20 cellular contexts compared by ENCODE assay signal in genomic region chr11:98625526-98625925, GRCh38.
DNase-seq lines count a peak whose midpoint lies in the region; ATAC-seq and TF ChIP-seq lines count a peak whose summit lies in the region.
"Had no signal": no experiment of that assay in that cellular context is flagged by ENCODE, and none has a peak within 500 bp of the region (broad histone marks: within the 10 kb centered on the region; RNA-seq: fewer than 3 reads in every experiment).

No MANE protein-coding gene starts in this region.

- H3K4me3 Mint-ChIP-seq in neural progenitor cell = no peak overlapping the region
- H3K4me3 Mint-ChIP-seq: B cell; CD4-positive, CD25-positive, alpha-beta regulatory T cell; CD8-positive, alpha-beta T cell had no signal

- H3K9me3 Mint-ChIP-seq in neural progenitor cell = peaks cover 9% of the 10 kb centered on the region

- H3K4me3 ChIP-seq in neural progenitor cell = no peak overlapping the region
- H3K4me3 ChIP-seq: A549, BLaER1, GM23248 had no signal

- no peak for TF ChIP-seq POLR2A in GM18505 (IDR thresholded peaks at IDR 0.05; ENCODE audit: borderline replicate concordance, extremely low read depth, insufficient read depth, insufficient read length)

- no peak overlapping the region for H3K9ac ChIP-seq in neural progenitor cell
- H3K9ac ChIP-seq: BLaER1, GM23248 had no signal

- no peaks in the 10 kb centered on the region for H3K36me3 Mint-ChIP-seq in neural progenitor cell
- H3K36me3 Mint-ChIP-seq: CD4-positive, CD25-positive, alpha-beta regulatory T cell; CD8-positive, alpha-beta T cell had no signal

- no peak for TF ChIP-seq CTCF in neural progenitor cell (IDR thresholded peaks at IDR 0.05)

- H4K20me1 ChIP-seq in neural progenitor cell (ENCODE audit: low read depth) = no peaks in the 10 kb centered on the region
- H4K20me1 ChIP-seq: BLaER1 had no signal

- H3K27ac Mint-ChIP-seq in neural progenitor cell = no peak overlapping the region
- H3K27ac Mint-ChIP-seq: B cell; CD4-positive, CD25-positive, alpha-beta regulatory T cell; CD8-positive, alpha-beta T cell had no signal

- no peaks in the 10 kb centered on the region for H3K79me2 ChIP-seq in neural progenitor cell (ENCODE audit: low read depth)

- peaks cover 14% of the 10 kb centered on the region for H3F3A ChIP-seq in neural progenitor cell (ENCODE audit: low read depth)

- H2AFZ ChIP-seq in neural progenitor cell (replicated peaks) = no peak overlapping the region
- H2AFZ ChIP-seq: GM23248 had no signal

- H3K27me3 ChIP-seq in neural progenitor cell = no peaks in the 10 kb centered on the region
- H3K27me3 ChIP-seq: BLaER1 had no signal

- ATAC-seq in GM18505 (IDR thresholded peaks at IDR 0.05; ENCODE audit: unreplicated experiment) = no peak
- ATAC-seq: A549; CD8-positive, alpha-beta T cell had no signal

- H3K4me2 ChIP-seq in neural progenitor cell = peak overlapping the region; percentile 27
- H3K4me2 ChIP-seq: A549, BLaER1 had no signal

- H3K27me3 Mint-ChIP-seq in neural progenitor cell (ENCODE audit: insufficient read depth, low read depth) = peaks cover 3% of the 10 kb centered on the region
- H3K27me3 Mint-ChIP-seq: B cell; CD4-positive, CD25-positive, alpha-beta regulatory T cell had no signal

- no peaks in the 10 kb centered on the region for H3K9me3 ChIP-seq in neural progenitor cell (ENCODE audit: low read depth)
- H3K9me3 ChIP-seq: A549, Caco-2 had no signal

- DNase-seq in DMS 273 (lab: John Stamatoyannopoulos, UW; ENCODE audit: unreplicated experiment) (peak; percentile 32), ELF-1 (ENCODE audit: low read depth, low spot score) (peak; percentile 36), NCI-H69 (lab: John Stamatoyannopoulos, UW) (peak; percentile 90), neural progenitor cell (ENCODE audit: low spot score) (peak; percentile 54), ACHN (no peak), NCI-H524 (lab: John Stamatoyannopoulos, UW) (no peak)
- DNase-seq: 8988T; Caco-2; CD4-positive, CD25-positive, alpha-beta regulatory T cell; CD8-positive, alpha-beta T cell; DMS53; DMS79 treated with DMSO at 0.1 percent for 48 hours; GM23248; H7; HCEC 1CT had no signal

- peak overlapping the region; percentile 68 for H3K27ac ChIP-seq in neural progenitor cell
- H3K27ac ChIP-seq: A549, BLaER1, C4-2B, GM23248 had no signal

- H3K36me3 ChIP-seq in neural progenitor cell = no peaks in the 10 kb centered on the region
- H3K36me3 ChIP-seq: BLaER1 had no signal

- H3K4me1 Mint-ChIP-seq in neural progenitor cell = peaks cover 2% of the 10 kb centered on the region
- H3K4me1 Mint-ChIP-seq: B cell; CD4-positive, CD25-positive, alpha-beta regulatory T cell had no signal

- peaks cover 18% of the 10 kb centered on the region for H3K4me1 ChIP-seq in neural progenitor cell
- H3K4me1 ChIP-seq: A549, BLaER1, Caco-2 had no signal

- in situ Hi-C loops in ACHN (cut with HindIII; ENCODE audit: low pct_ligation_motif_present, low pct_unique_long_range_greater_than_20kb, low sequenced_read_pairs) = no loop called here

Comparison
In these comparisons a context has a peak if more than half of its experiments do, and no peak if none do; other contexts are left out.
1. DNase-seq: peak in DMS 273 (single experiment), ELF-1 (single experiment), NCI-H69 (single experiment) and neural progenitor cell (single experiment); none in ACHN (single experiment) and NCI-H524 (0 of 2).